ENCODE assay signal across 35 cellular contexts in the genomic region with DNA sequence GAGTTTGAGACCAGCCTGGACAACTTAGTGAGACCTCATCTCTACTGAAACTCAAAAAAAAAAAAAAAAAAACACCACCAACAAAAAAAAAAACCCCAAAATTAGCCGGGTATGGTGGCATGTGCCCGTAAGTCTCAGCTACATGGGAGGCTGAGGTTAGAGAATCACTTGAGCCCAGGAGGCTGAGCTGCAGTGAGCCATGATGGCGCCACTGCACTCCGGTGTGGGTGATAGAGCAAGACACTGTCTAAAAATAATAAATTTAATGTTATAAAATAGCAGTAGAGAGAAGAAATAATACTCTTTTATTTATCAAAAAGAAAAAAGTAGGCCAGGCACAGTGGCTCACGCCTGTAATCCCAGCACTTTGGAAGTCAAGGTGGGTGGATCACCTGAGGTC.
"Had no signal": no experiment of that assay in that cellular context is flagged by ENCODE, and none has a peak within 500 bp of the region (broad histone marks: within the 10 kb centered on the region; RNA-seq: fewer than 3 reads in every experiment).

No MANE protein-coding gene starts in this region.

- H3K9me3 ChIP-seq: MG63 had no signal

- H3K27ac ChIP-seq: KMS-11 had no signal

- H3K4me3 ChIP-seq: MG63 had no signal

- H3K27me3 ChIP-seq: MG63 had no signal

- H3K9ac ChIP-seq: KMS-11 had no signal

- H3K4me2 ChIP-seq: KMS-11 had no signal

- DNase-seq: Karpas-422, Kasumi-1, MG63, MM.1S, MV-4-11, NCI-H1048, NCI-H1092, NCI-H1092 treated with DMSO at 0.1 percent for 48 hours, NCI-H1105, NCI-H1105 treated with DMSO at 0.1 percent for 48 hours, NCI-H1417, NCI-H1436, NCI-H1436 treated with DMSO at 0.1 percent for 48 hours, NCI-H146, NCI-H1694, NCI-H1694 treated with DMSO at 0.1 percent for 48 hours, NCI-H187, NCI-H187 treated with DMSO at 0.1 percent for 48 hours, NCI-H1930, NCI-H2029, NCI-H2029 treated with DMSO at 0.1 percent for 48 hours, NCI-H2081, NCI-H2081 treated with DMSO at 0.1 percent for 48 hours, NCI-H2107, NCI-H2171, NCI-H2171 treated with DMSO at 0.1 percent for 48 hours, NCI-H2227 treated with DMSO at 0.1 percent for 48 hours, NCI-H226, NCI-H345, NCI-H446, NCI-H446 treated with DMSO at 0.1 percent for 48 hours, NCI-H510A, NCI-H510A treated with DMSO at 0.1 percent for 48 hours, NCI-H524 had no signal
